ENCODE assay signal across 1 cellular context in genomic region chr1:28088168-28088961, GRCh38.
TF ChIP-seq lines count a peak whose summit lies in the region.

TSS of gene EYA3 (minus strand) at chr1:28088610. CDS start at chr1:28058026, 30,584 bp downstream.

TF ChIP-seq in HEK293, 187 proteins besides CTCF, POLR2A, EP300 and RAD21 (continued from another document and continues in another):
- peak; percentile 89; the same call in 1 of the 2 replicates for TF ChIP-seq ZNF660 (tag by site-specific recombination; IDR thresholded peaks at IDR 0.05)
- no peak for TF ChIP-seq ZNF670 (tag by site-specific recombination; IDR thresholded peaks at IDR 0.05; ENCODE audit: low read depth)
- no peak for TF ChIP-seq ZNF266 (tag by site-specific recombination; IDR thresholded peaks at IDR 0.05; ENCODE audit: low read depth)
- no peak for TF ChIP-seq ZNF561 (tag by site-specific recombination; IDR thresholded peaks at IDR 0.05; ENCODE audit: borderline replicate concordance)
- TF ChIP-seq SCRT1 (tag by site-specific recombination; IDR thresholded peaks at IDR 0.05; ENCODE audit: borderline replicate concordance): peak; percentile 30; the same call in 1 of the 2 replicates
- TF ChIP-seq ZNF324 (tag by site-specific recombination; IDR thresholded peaks at IDR 0.05): 0 out of 2 replicates have a peak, but pooled peaks have one; percentile 22
- peak; percentile 81 for TF ChIP-seq BCL11B (tag by site-specific recombination; IDR thresholded peaks at IDR 0.05; ENCODE audit: low read depth)
- TF ChIP-seq ZBTB11 (tag by site-specific recombination; conservative IDR thresholded peaks at IDR 0.05; ENCODE audit: low read depth): peak; percentile 96
- no peak for TF ChIP-seq ZNF707 (tag by site-specific recombination; IDR thresholded peaks at IDR 0.05)
- TF ChIP-seq ZNF449 (tag by site-specific recombination; IDR thresholded peaks at IDR 0.05): 0 out of 2 replicates have a peak, but pooled peaks have one; percentile 39
- TF ChIP-seq KLF7 (tag by site-specific recombination; IDR thresholded peaks at IDR 0.05; ENCODE audit: borderline replicate concordance): no peak
- no peak for TF ChIP-seq ZNF23 (tag by site-specific recombination; IDR thresholded peaks at IDR 0.05; ENCODE audit: borderline replicate concordance)
- TF ChIP-seq ZNF555 (tag by site-specific recombination; conservative IDR thresholded peaks at IDR 0.05): no peak
- TF ChIP-seq KLF8 (tag by site-specific recombination; IDR thresholded peaks at IDR 0.05): peak; percentile 53; the same call in 1 of the 2 replicates
- TF ChIP-seq GLIS2 (tag by site-specific recombination; IDR thresholded peaks at IDR 0.05): no peak
- TF ChIP-seq ZNF48 (tag by site-specific recombination; IDR thresholded peaks at IDR 0.05): no peak
- 0 out of 2 replicates have a peak, but pooled peaks have one; percentile 77 for TF ChIP-seq ZNF501 (tag by site-specific recombination; IDR thresholded peaks at IDR 0.05)
- TF ChIP-seq HIC1 (tag by site-specific recombination; IDR thresholded peaks at IDR 0.05): no peak
- no peak for TF ChIP-seq ZNF202 (tag by site-specific recombination; IDR thresholded peaks at IDR 0.05; ENCODE audit: borderline replicate concordance)
- no peak for TF ChIP-seq ZNF658 (tag by site-specific recombination; IDR thresholded peaks at IDR 0.05)
- no peak for TF ChIP-seq ZNF645 (tag by site-specific recombination; IDR thresholded peaks at IDR 0.05)
- no peak; the same call in 1 of the 2 replicates for TF ChIP-seq EGR2 (tag by site-specific recombination; IDR thresholded peaks at IDR 0.05; ENCODE audit: low read depth)
- TF ChIP-seq ZNF624 (tag by site-specific recombination; IDR thresholded peaks at IDR 0.05): no peak
- TF ChIP-seq REST (tag by site-specific recombination; IDR thresholded peaks at IDR 0.05): no peak
- no peak; the same call in none of the 2 replicates for TF ChIP-seq SP7 (tag by site-specific recombination; IDR thresholded peaks at IDR 0.05)
- no peak for TF ChIP-seq ZNF174 (tag by site-specific recombination; IDR thresholded peaks at IDR 0.05)
- 0 out of 2 replicates have a peak, but pooled peaks have one; percentile 14 for TF ChIP-seq ZNF76 (tag by site-specific recombination; IDR thresholded peaks at IDR 0.05; ENCODE audit: borderline replicate concordance, low read depth)
- peak; percentile 99 for TF ChIP-seq ZBTB17 (tag by site-specific recombination; IDR thresholded peaks at IDR 0.05)
- no peak for TF ChIP-seq PBX3 (CRISPR knock-in tag; IDR thresholded peaks at IDR 0.05)
- TF ChIP-seq ZNF843 (tag by site-specific recombination; IDR thresholded peaks at IDR 0.05): 0 out of 2 replicates have a peak, but pooled peaks have one; percentile 41
- TF ChIP-seq ZFHX2 (tag by site-specific recombination; conservative IDR thresholded peaks at IDR 0.05): no peak
- no peak for TF ChIP-seq ZNF610 (tag by site-specific recombination; IDR thresholded peaks at IDR 0.05; ENCODE audit: borderline replicate concordance)
- no peak for TF ChIP-seq ZBTB44 (tag by site-specific recombination; IDR thresholded peaks at IDR 0.05)
- TF ChIP-seq ZNF248 (tag by site-specific recombination; IDR thresholded peaks at IDR 0.05): no peak
- no peak for TF ChIP-seq ZNF341 (tag by site-specific recombination; IDR thresholded peaks at IDR 0.05; ENCODE audit: low read depth)
- TF ChIP-seq ZNF558 (tag by site-specific recombination; IDR thresholded peaks at IDR 0.05): no peak
- peak; percentile 30 for TF ChIP-seq GLIS1 (tag by site-specific recombination; IDR thresholded peaks at IDR 0.05)
- TF ChIP-seq ZNF2 (tag by site-specific recombination; IDR thresholded peaks at IDR 0.05): peak; percentile 71
- TF ChIP-seq ZNF785 (tag by site-specific recombination; IDR thresholded peaks at IDR 0.05): no peak
- no peak for TF ChIP-seq ZNF791 (tag by site-specific recombination; IDR thresholded peaks at IDR 0.05)
- no peak for TF ChIP-seq ZNF747 (tag by site-specific recombination; IDR thresholded peaks at IDR 0.05)
- no peak for TF ChIP-seq ZNF239 (tag by site-specific recombination; IDR thresholded peaks at IDR 0.05)
- TF ChIP-seq ZEB2 (tag by site-specific recombination; IDR thresholded peaks at IDR 0.05): 0 out of 2 replicates have a peak, but pooled peaks have one; percentile 31
- peak; percentile 64 for TF ChIP-seq PRDM4 (tag by site-specific recombination; IDR thresholded peaks at IDR 0.05)
- no peak for TF ChIP-seq FEZF1 (tag by site-specific recombination; IDR thresholded peaks at IDR 0.05)
- no peak for TF ChIP-seq ZSCAN18 (tag by site-specific recombination; IDR thresholded peaks at IDR 0.05)
